In the genomic region with DNA sequence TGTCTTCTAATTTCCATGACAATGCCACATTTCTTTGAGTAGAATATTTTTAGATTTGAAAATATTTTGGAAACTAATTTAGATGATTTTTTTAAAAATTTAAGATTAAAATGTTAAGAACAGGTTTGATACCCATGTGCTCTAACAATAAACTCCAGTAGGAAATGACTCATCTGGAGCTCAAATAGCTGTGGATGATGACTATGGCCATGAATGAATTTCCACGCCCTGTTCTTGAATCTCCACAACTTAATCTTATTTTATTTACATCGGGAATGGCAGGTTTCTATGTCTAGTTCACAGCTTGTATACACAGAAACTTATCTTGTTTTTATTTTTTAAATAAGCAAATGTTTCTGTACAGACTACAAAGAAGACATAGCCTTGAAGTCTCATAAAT, we compare ENCODE assay signal across 13 cellular contexts.
DNase-seq lines count a peak whose midpoint lies in the region; ATAC-seq and TF ChIP-seq lines count a peak whose summit lies in the region.
"Had no signal": no experiment of that assay in that cellular context is flagged by ENCODE, and none has a peak within 500 bp of the region (broad histone marks: within the 10 kb centered on the region; RNA-seq: fewer than 3 reads in every experiment).

No MANE protein-coding gene starts in this region.

- no peak for ATAC-seq in omental fat pad (ENCODE audit: low FRiP score)
- ATAC-seq: activated naive CD8-positive, alpha-beta T cell treated with anti-CD3 and anti-CD28 coated beads, Interleukin-2, amount 50 U/mL, for 24 hours; HepG2 had no signal

- no peak overlapping the region for H3K4me3 ChIP-seq in choroid plexus epithelial cell (ENCODE audit: low read depth, low read length)

- TF ChIP-seq CTCF in choroid plexus epithelial cell (conservative IDR thresholded peaks at IDR 0.05; ENCODE audit: low read depth, low read length): no peak
- TF ChIP-seq CTCF in omental fat pad (IDR thresholded peaks at IDR 0.05): no peak

- DNase-seq in EH (ENCODE audit: low read depth) (peak; percentile 73), LHCN-M2 (ENCODE audit: low read depth) (peak; percentile 78), choroid plexus epithelial cell (ENCODE audit: low read depth) (peak; percentile 68), kidney tubule cell (ENCODE audit: low spot score) (peak; percentile 59), anterior cingulate cortex (lab: John Stamatoyannopoulos, UW) (no peak), omental fat pad (ENCODE audit: low spot score) (no peak), HK-2 (ENCODE audit: unreplicated experiment) (no peak), NCI-H1694 treated with DMSO at 0.1 percent for 48 hours (lab: John Stamatoyannopoulos, UW) (no peak)
- DNase-seq: activated CD4-positive, alpha-beta T cell treated with anti-CD3 and anti-CD28 coated beads for 48 hours; activated naive CD8-positive, alpha-beta T cell treated with anti-CD3 and anti-CD28 coated beads, Interleukin-2, amount 50 U/mL, for 24 hours; kidney; NCI-H82 had no signal

Comparison
In these comparisons a context has a peak if more than half of its experiments do, and no peak if none do; other contexts are left out.
1. DNase-seq: peak in EH (single experiment), LHCN-M2 (single experiment), choroid plexus epithelial cell (single experiment) and kidney tubule cell (single experiment); none in anterior cingulate cortex (0 of 58), omental fat pad (single experiment), HK-2 (single experiment) and NCI-H1694 treated with DMSO at 0.1 percent for 48 hours (single experiment).